In genomic region chr5:81253875-81254274, GRCh38 we compare ENCODE assay signal across 28 cellular contexts. TPM values are rescaled to one million over a fixed set of nuclear protein-coding genes. Genes with fewer than 3 reads are reported as not detected.
"Had no signal": no experiment of that assay in that cellular context is flagged by ENCODE, and none has a peak within 500 bp of the region (broad histone marks: within the 10 kb centered on the region; RNA-seq: fewer than 3 reads in every experiment).

No MANE protein-coding gene starts in this region.

- DNase-seq: dermis blood vessel endothelial cell; effector memory CD4-positive, alpha-beta T cell; hypothalamus; immature natural killer cell; islet precursor cell; mesendoderm; midbrain; naive thymus-derived CD4-positive, alpha-beta T cell; stimulated activated CD4-positive, alpha-beta T cell treated with anti-CD3 and anti-CD28 coated beads, Interleukin-12 subunit alpha, Interleukin-12 subunit beta, amount 100 ng/mL, for 4 hours; stimulated activated CD4-positive, alpha-beta T cell treated with anti-CD3 and anti-CD28 coated beads, Interleukin-1b, Interleukin-23, amount 100 ng/mL, for 48 hours; stimulated activated CD4-positive, alpha-beta T cell treated with anti-CD3 and anti-CD28 coated beads, Interleukin-4, amount 100 ng/mL, for 1 hour; stimulated activated CD8-positive, alpha-beta memory T cell treated with anti-CD3 and anti-CD28 coated beads, Interleukin-4, amount 100 ng/mL, for 48 hours; stimulated activated naive CD4-positive, alpha-beta T cell; stomach; testis; tibial artery had no signal

- H2AFZ ChIP-seq: neural progenitor cell, parathyroid adenoma had no signal

- H3K4me2 ChIP-seq: neural progenitor cell, smooth muscle cell had no signal

- H3K27ac ChIP-seq: coronary artery, neural progenitor cell, parathyroid adenoma, right atrium auricular region, stomach, testis, tibial artery had no signal

- H3K27ac Mint-ChIP-seq: immature natural killer cell; naive thymus-derived CD4-positive, alpha-beta T cell; nephron; neural progenitor cell; progenitor cell of endocrine pancreas; type B pancreatic cell had no signal

- H3K9me3 ChIP-seq: right atrium auricular region, stomach, testis, tibial artery had no signal

- H3K79me2 ChIP-seq: parathyroid adenoma had no signal

- H3K27me3 ChIP-seq: neural progenitor cell, right atrium auricular region, stomach, testis, tibial artery had no signal

- H3K4me1 Mint-ChIP-seq: nephron had no signal

- H3K4me1 ChIP-seq: parathyroid adenoma, testis, tibial artery had no signal

- H3K9ac ChIP-seq: neural progenitor cell, parathyroid adenoma had no signal

- FAIRE-seq: endothelial cell of umbilical vein, frontal cortex, urothelium cell line had no signal

- H3K27me3 Mint-ChIP-seq: naive thymus-derived CD4-positive, alpha-beta T cell; progenitor cell of endocrine pancreas; type B pancreatic cell had no signal

- ATAC-seq: naive thymus-derived CD4-positive, alpha-beta T cell; sciatic nerve had no signal

- H3K9me3 Mint-ChIP-seq: type B pancreatic cell had no signal

- H3K4me3 Mint-ChIP-seq: immature natural killer cell; naive thymus-derived CD4-positive, alpha-beta T cell; nephron; neural progenitor cell; type B pancreatic cell had no signal

- H3K4me3 ChIP-seq: coronary artery, neural progenitor cell, right atrium auricular region, smooth muscle cell, stomach, testis, tibial artery had no signal

RNA-seq across cellular contexts. Expression of gene CKMT2, which starts 20.8 kb away (rescaled TPM):
- total RNA-seq: endothelial cell of umbilical vein; naive thymus-derived CD4-positive, alpha-beta T cell had no signal
- polyA plus RNA-seq: endothelial cell of umbilical vein; naive thymus-derived CD4-positive, alpha-beta T cell; smooth muscle cell had no signal
